1 cellular context compared by ENCODE assay signal in genomic region chr10:132387723-132388210, GRCh38.
A peak's percentile ranks its signal among the peaks of the same experiment; 100 is the strongest.
TF ChIP-seq lines count a peak whose summit lies in the region.

No MANE protein-coding gene starts in this region.

TF ChIP-seq in GM12878, 131 proteins besides CTCF, POLR2A, EP300 and RAD21 (continued from another document):
- TF ChIP-seq IRF5 (IDR thresholded peaks at IDR 0.05; ENCODE audit: borderline replicate concordance) = no peak
- peak; percentile 75 for TF ChIP-seq GATAD2B (conservative IDR thresholded peaks at IDR 0.05; ENCODE audit: low read depth)
- no peak for TF ChIP-seq ZBTB4 (CRISPR knock-in tag; IDR thresholded peaks at IDR 0.05)
- TF ChIP-seq CEBPB (IDR thresholded peaks at IDR 0.05; ENCODE audit: borderline replicate concordance in 1 of 2, low read depth in 2 of 2, low read length in 2 of 2) = no peak
- TF ChIP-seq HSF1 (IDR thresholded peaks at IDR 0.05; ENCODE audit: low read depth, low read length) = no peak
- peak; percentile 87 to 91 for TF ChIP-seq BHLHE40 (IDR thresholded peaks at IDR 0.05; ENCODE audit: borderline replicate concordance in 1 of 2, low read depth in 2 of 2, low read length in 1 of 2)
- TF ChIP-seq LARP7 (IDR thresholded peaks at IDR 0.05) = 0 out of 2 replicates have a peak, but pooled peaks have one; percentile 45
- TF ChIP-seq USF1 (IDR thresholded peaks at IDR 0.05; ENCODE audit: borderline replicate concordance, extremely low read length, insufficient read depth, low read depth, low read length) = no peak
- no peak for TF ChIP-seq KAT2A (conservative IDR thresholded peaks at IDR 0.05; ENCODE audit: control insufficient read depth, low read depth, low read length)
- 0 out of 2 replicates have a peak, but pooled peaks have one; percentile 17 for TF ChIP-seq YY1 (IDR thresholded peaks at IDR 0.05; ENCODE audit: low read depth, low read length)
- no peak for TF ChIP-seq SMAD1 (IDR thresholded peaks at IDR 0.05; ENCODE audit: low read depth, partially characterized antibody)
- TF ChIP-seq BRCA1 (IDR thresholded peaks at IDR 0.05; ENCODE audit: low read depth, low read length) = no peak
- no peak for TF ChIP-seq NFYA (IDR thresholded peaks at IDR 0.05; ENCODE audit: borderline replicate concordance, low read depth, low read length)
- no peak for TF ChIP-seq ZNF687 (IDR thresholded peaks at IDR 0.05)
- no peak for TF ChIP-seq STAT3 (IDR thresholded peaks at IDR 0.05; ENCODE audit: low read depth, low read length)
- peak; percentile 12 for TF ChIP-seq SP1 (IDR thresholded peaks at IDR 0.05; ENCODE audit: low read depth, low read length)
- TF ChIP-seq SMAD5 (IDR thresholded peaks at IDR 0.05; ENCODE audit: low read depth) = no peak
- TF ChIP-seq SRF (IDR thresholded peaks at IDR 0.05; ENCODE audit: low read depth in 2 of 2, low read length in 2 of 2) = no peak
- peak; percentile 87 for TF ChIP-seq MEF2B (IDR thresholded peaks at IDR 0.05; ENCODE audit: partially characterized antibody, poor library complexity, severe bottlenecking)
- TF ChIP-seq MYC (IDR thresholded peaks at IDR 0.05; ENCODE audit: insufficient read depth, insufficient read length, insufficient replicate concordance, low read length, severe bottlenecking) = no peak
- TF ChIP-seq NBN (IDR thresholded peaks at IDR 0.05) = 0 out of 2 replicates have a peak, but pooled peaks have one; percentile 35
- peak; percentile 74 for TF ChIP-seq NR2F1 (conservative IDR thresholded peaks at IDR 0.05)
- peak in 1 of 2 experiments; percentile 86; a peak in 2 of 3 replicates for TF ChIP-seq EGR1 (IDR thresholded peaks at IDR 0.05; ENCODE audit: borderline replicate concordance in 1 of 2, low read depth in 2 of 2, low read length in 2 of 2)
- no peak for TF ChIP-seq SREBF2 (IDR thresholded peaks at IDR 0.05; ENCODE audit: low read length)
- TF ChIP-seq TCF12 (IDR thresholded peaks at IDR 0.05; ENCODE audit: low read depth, low read length) = 0 out of 2 replicates have a peak, but pooled peaks have one; percentile 17
